Comparison of ENCODE assay signal across 8 cellular contexts in genomic region chr7:55280031-55280454, GRCh38.
DNase-seq lines count a peak whose midpoint lies in the region; ATAC-seq lines count a peak whose summit lies in the region.

No MANE protein-coding gene starts in this region.

- no peaks in the 10 kb centered on the region for H3K9me3 Mint-ChIP-seq in memory B cell

- ATAC-seq in GM19324 (IDR thresholded peaks at IDR 0.05; ENCODE audit: low FRiP score, unreplicated experiment) (peak; percentile 71), HG03378 (IDR thresholded peaks at IDR 0.05; ENCODE audit: unreplicated experiment) (peak; percentile 94), memory B cell (ENCODE audit: low read depth) (peak; percentile 70)

- H3K4me1 Mint-ChIP-seq in memory B cell: no peaks in the 10 kb centered on the region

- DNase-seq in COLO668 (lab: John Stamatoyannopoulos, UW; ENCODE audit: unreplicated experiment) (peak; percentile 52), NCI-H526 (lab: John Stamatoyannopoulos, UW) (peak; percentile 67 to 89), memory B cell (ENCODE audit: low spot score in 2 of 2) (peak; percentile 53 to 60)
- peak; percentile 48 to 52 for DNase-seq in activated CD4-positive, alpha-beta T cell treated with anti-CD3 and anti-CD28 coated beads, Interleukin-2, amount 50 U/mL, for 4 hours
- peak; percentile 52 for DNase-seq in effector CD4-positive, alpha-beta T cell
- DNase-seq in stimulated activated CD8-positive, alpha-beta memory T cell treated with anti-CD3 and anti-CD28 coated beads, Interleukin-7, amount 100 ng/mL, for 1 hour (ENCODE audit: low read depth in 2 of 2): peak; percentile 8 to 23

- H3K36me3 Mint-ChIP-seq in memory B cell: no peaks in the 10 kb centered on the region

- H3K27me3 Mint-ChIP-seq in memory B cell: peaks cover 3% of the 10 kb centered on the region

- no peak overlapping the region for H3K4me3 Mint-ChIP-seq in memory B cell

- no peak overlapping the region for H3K27ac Mint-ChIP-seq in memory B cell

Comparison
In these comparisons a context has a peak if more than half of its experiments do, and no peak if none do; other contexts are left out.
1. Peak in every context shown above with its lines: DNase-seq and ATAC-seq.
2. DNase-seq: peak in every context shown above with its lines; median percentile 78 in NCI-H526; 56 in memory B cell; 52 in COLO668; 52 in effector CD4-positive, alpha-beta T cell; 50 in activated CD4-positive, alpha-beta T cell treated with anti-CD3 and anti-CD28 coated beads, Interleukin-2, amount 50 U/mL, for 4 hours; 16 in stimulated activated CD8-positive, alpha-beta memory T cell treated with anti-CD3 and anti-CD28 coated beads, Interleukin-7, amount 100 ng/mL, for 1 hour.